ENCODE assay signal across 8 cellular contexts in the genomic region with DNA sequence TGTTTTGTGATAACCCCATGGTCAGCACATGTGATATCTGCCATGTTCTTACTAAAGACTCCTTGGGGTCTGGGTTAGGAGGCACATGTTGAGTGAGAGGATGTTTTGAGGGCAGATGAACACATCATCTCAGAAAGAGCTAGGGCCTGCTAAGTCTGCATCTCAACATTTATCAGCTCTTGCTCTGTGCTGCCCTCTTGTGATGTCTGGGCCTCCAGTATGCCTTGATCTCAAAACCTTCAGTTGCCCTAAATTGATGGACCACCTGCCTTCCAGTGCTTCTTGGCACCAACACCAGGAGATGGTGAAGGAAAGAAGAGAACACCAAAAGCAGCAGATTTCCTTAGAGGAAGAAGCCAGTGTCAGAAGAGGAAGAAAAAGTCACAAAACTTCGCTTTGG. TPM values are rescaled to one million over a fixed set of nuclear protein-coding genes. Genes with fewer than 3 reads are reported as not detected.
A peak's percentile ranks its signal among the peaks of the same experiment; 100 is the strongest.
DNase-seq lines count a peak whose midpoint lies in the region; ATAC-seq, FAIRE-seq and TF ChIP-seq lines count a peak whose summit lies in the region.

No MANE protein-coding gene starts in this region.

- peak; percentile 20 for TF ChIP-seq CTCF in lung (IDR thresholded peaks at IDR 0.05; ENCODE audit: control extremely low read depth, extremely low read depth)
- TF ChIP-seq CTCF in CD8-positive, alpha-beta T cell (IDR thresholded peaks at IDR 0.05), result no peak

- no peak overlapping the region for H3K9ac ChIP-seq in adipocyte (ENCODE audit: low read length)

- H3K27ac Mint-ChIP-seq in CD8-positive, alpha-beta T cell, result no peak overlapping the region

- POLR2A ChIA-PET in CD8-positive, alpha-beta T cell (lab: Charles Lee), result no interaction called here

- no peaks in the 10 kb centered on the region for H3K9me3 Mint-ChIP-seq in CD8-positive, alpha-beta T cell

- H3K27me3 Mint-ChIP-seq in CD8-positive, alpha-beta T cell (ENCODE audit: low read depth), result no peaks in the 10 kb centered on the region

- DNase-seq in ELF-1 (ENCODE audit: low read depth, low spot score) (peak; percentile 63), adipocyte (ENCODE audit: low read depth) (peak; percentile 43), lung (ENCODE audit: low spot score) (no peak), frontal cortex (ENCODE audit: low spot score in 2 of 2) (no peak)
- DNase-seq in CD8-positive, alpha-beta T cell, result no peak

- no peaks in the 10 kb centered on the region for H3K4me1 Mint-ChIP-seq in CD8-positive, alpha-beta T cell (ENCODE audit: low read depth)

- ATAC-seq in lung (ENCODE audit: insufficient read depth, low FRiP score) (no peak), HG02610 (IDR thresholded peaks at IDR 0.05; ENCODE audit: unreplicated experiment) (no peak), HG02588 (IDR thresholded peaks at IDR 0.05; ENCODE audit: unreplicated experiment) (no peak)
- ATAC-seq in CD8-positive, alpha-beta T cell, result no peak

- 65 to 90% methylated on average over 1 of the region's 1 CpG for WGBS in lung, 2 donors

- no peak for TF ChIP-seq EP300 in Ishikawa (IDR thresholded peaks at IDR 0.05; ENCODE audit: borderline replicate concordance)

- CTCF ChIA-PET in CD8-positive, alpha-beta T cell (lab: Charles Lee), result no interaction called here

- H3K4me3 Mint-ChIP-seq in CD8-positive, alpha-beta T cell, result no peak overlapping the region

- peak; percentile 43; the same call in 1 of the 2 replicates for TF ChIP-seq RAD21 in Ishikawa (IDR thresholded peaks at IDR 0.05; ENCODE audit: low read depth)

- no peaks in the 10 kb centered on the region for H3K36me3 Mint-ChIP-seq in CD8-positive, alpha-beta T cell

- H3K27me3 ChIP-seq in adipocyte (replicated peaks; ENCODE audit: control insufficient read depth, insufficient read depth, low read length) (no peaks in the 10 kb centered on the region), lung (ENCODE audit: control insufficient read depth, insufficient read depth) (no peaks in the 10 kb centered on the region)
- no peaks in the 10 kb centered on the region for H3K27me3 ChIP-seq in CD8-positive, alpha-beta T cell (ENCODE audit: insufficient read depth, low read length)

- FAIRE-seq in frontal cortex (lab: Jason Lieb, UNC), result no peak

- intact Hi-C loops in CD8-positive, alpha-beta T cell (cut with DNase I, micrococcal nuclease), result no loop called here

- H3K27ac ChIP-seq in lung (ENCODE audit: low read depth in 1 of 2, low read length in 1 of 2), result no peak overlapping the region
- H3K27ac ChIP-seq in CD8-positive, alpha-beta T cell (ENCODE audit: low read depth, low read length), result no peak overlapping the region

- H3K36me3 ChIP-seq in adipocyte (ENCODE audit: control insufficient read depth, insufficient read depth, low read length, severe bottlenecking) (no peaks in the 10 kb centered on the region), lung (ENCODE audit: control insufficient read depth in 2 of 2, insufficient read depth in 2 of 2, low read length in 2 of 2) (no peaks in the 10 kb centered on the region)
- H3K36me3 ChIP-seq in CD8-positive, alpha-beta T cell (ENCODE audit: insufficient read depth, low read length), result no peaks in the 10 kb centered on the region

- H3K4me3 ChIP-seq in adipocyte (ENCODE audit: low read length) (no peak overlapping the region), lung (no peak overlapping the region)
- no peak overlapping the region for H3K4me3 ChIP-seq in CD8-positive, alpha-beta T cell (ENCODE audit: low read depth, low read length)

- H3K9me3 ChIP-seq in adipocyte (ENCODE audit: control insufficient read depth, low read length) (no peaks in the 10 kb centered on the region), lung (ENCODE audit: control insufficient read depth in 2 of 2, insufficient read depth in 1 of 2, low read length in 1 of 2) (peaks cover 0 to 2% of the 10 kb centered on the region in 2 donors)
- H3K9me3 ChIP-seq in CD8-positive, alpha-beta T cell (ENCODE audit: low read length), result no peaks in the 10 kb centered on the region

- H3K4me1 ChIP-seq in adipocyte (ENCODE audit: control insufficient read depth, insufficient read depth, low read length) (no peaks in the 10 kb centered on the region), lung (ENCODE audit: control insufficient read depth in 2 of 2, insufficient read depth in 2 of 2, low read length in 2 of 2) (peaks cover 0 to 2% of the 10 kb centered on the region in 2 donors)
- H3K4me1 ChIP-seq in CD8-positive, alpha-beta T cell (ENCODE audit: insufficient read depth, low read length), result no peaks in the 10 kb centered on the region

TF ChIP-seq in Ishikawa, 13 proteins besides CTCF, POLR2A, EP300 and RAD21:
- TF ChIP-seq YY1 (IDR thresholded peaks at IDR 0.05; ENCODE audit: low read depth) (no peak), NFIC (IDR thresholded peaks at IDR 0.05) (no peak), ZBTB7A (IDR thresholded peaks at IDR 0.05; ENCODE audit: low read depth) (no peak), TCF12 (IDR thresholded peaks at IDR 0.05; ENCODE audit: low read depth) (no peak), FOXM1 (IDR thresholded peaks at IDR 0.05; ENCODE audit: borderline replicate concordance, low read depth) (no peak), CEBPB (IDR thresholded peaks at IDR 0.05) (no peak), TAF1 (IDR thresholded peaks at IDR 0.05; ENCODE audit: low read depth) (no peak), CREB1 (IDR thresholded peaks at IDR 0.05; ENCODE audit: low read depth) (no peak), TEAD4 (IDR thresholded peaks at IDR 0.05) (no peak), EGR1 (IDR thresholded peaks at IDR 0.05) (no peak)
- TF ChIP-seq, protein P1, sequence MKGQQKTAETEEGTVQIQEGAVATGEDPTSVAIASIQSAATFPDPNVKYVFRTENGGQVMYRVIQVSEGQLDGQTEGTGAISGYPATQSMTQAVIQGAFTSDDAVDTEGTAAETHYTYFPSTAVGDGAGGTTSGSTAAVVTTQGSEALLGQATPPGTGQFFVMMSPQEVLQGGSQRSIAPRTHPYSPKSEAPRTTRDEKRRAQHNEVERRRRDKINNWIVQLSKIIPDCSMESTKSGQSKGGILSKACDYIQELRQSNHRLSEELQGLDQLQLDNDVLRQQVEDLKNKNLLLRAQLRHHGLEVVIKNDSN (IDR thresholded peaks at IDR 0.05), result no peak
- TF ChIP-seq, protein P2, sequence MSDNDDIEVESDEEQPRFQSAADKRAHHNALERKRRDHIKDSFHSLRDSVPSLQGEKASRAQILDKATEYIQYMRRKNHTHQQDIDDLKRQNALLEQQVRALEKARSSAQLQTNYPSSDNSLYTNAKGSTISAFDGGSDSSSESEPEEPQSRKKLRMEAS (IDR thresholded peaks at IDR 0.05), result no peak
- TF ChIP-seq, protein P3, sequence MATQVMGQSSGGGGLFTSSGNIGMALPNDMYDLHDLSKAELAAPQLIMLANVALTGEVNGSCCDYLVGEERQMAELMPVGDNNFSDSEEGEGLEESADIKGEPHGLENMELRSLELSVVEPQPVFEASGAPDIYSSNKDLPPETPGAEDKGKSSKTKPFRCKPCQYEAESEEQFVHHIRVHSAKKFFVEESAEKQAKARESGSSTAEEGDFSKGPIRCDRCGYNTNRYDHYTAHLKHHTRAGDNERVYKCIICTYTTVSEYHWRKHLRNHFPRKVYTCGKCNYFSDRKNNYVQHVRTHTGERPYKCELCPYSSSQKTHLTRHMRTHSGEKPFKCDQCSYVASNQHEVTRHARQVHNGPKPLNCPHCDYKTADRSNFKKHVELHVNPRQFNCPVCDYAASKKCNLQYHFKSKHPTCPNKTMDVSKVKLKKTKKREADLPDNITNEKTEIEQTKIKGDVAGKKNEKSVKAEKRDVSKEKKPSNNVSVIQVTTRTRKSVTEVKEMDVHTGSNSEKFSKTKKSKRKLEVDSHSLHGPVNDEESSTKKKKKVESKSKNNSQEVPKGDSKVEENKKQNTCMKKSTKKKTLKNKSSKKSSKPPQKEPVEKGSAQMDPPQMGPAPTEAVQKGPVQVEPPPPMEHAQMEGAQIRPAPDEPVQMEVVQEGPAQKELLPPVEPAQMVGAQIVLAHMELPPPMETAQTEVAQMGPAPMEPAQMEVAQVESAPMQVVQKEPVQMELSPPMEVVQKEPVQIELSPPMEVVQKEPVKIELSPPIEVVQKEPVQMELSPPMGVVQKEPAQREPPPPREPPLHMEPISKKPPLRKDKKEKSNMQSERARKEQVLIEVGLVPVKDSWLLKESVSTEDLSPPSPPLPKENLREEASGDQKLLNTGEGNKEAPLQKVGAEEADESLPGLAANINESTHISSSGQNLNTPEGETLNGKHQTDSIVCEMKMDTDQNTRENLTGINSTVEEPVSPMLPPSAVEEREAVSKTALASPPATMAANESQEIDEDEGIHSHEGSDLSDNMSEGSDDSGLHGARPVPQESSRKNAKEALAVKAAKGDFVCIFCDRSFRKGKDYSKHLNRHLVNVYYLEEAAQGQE (IDR thresholded peaks at IDR 0.05; ENCODE audit: low read depth), result no peak

RNA-seq across cellular contexts. Expression of a gene that starts 22.5 kb away (rescaled TPM):
- total RNA-seq in lung (10 to 100 TPM; 20.6 to 25.8 TPM), frontal cortex (7.7 TPM)
- 1 to 10 TPM; 4.3 to 5.2 TPM for polyA plus RNA-seq in lung
- total RNA-seq in CD8-positive, alpha-beta T cell, result not detected

Comparison
In these comparisons a context has a peak if more than half of its experiments do, and no peak if none do; other contexts are left out.
1. DNase-seq: peak in ELF-1 (single experiment) and adipocyte (single experiment); none in lung (single experiment), frontal cortex (0 of 2) and CD8-positive, alpha-beta T cell (0 of 7).